1 cellular context compared by ENCODE assay signal in genomic region chr1:150902751-150903150, GRCh38.
TF ChIP-seq lines count a peak whose summit lies in the region.

No MANE protein-coding gene starts in this region.

TF ChIP-seq in H1, 55 proteins besides CTCF, POLR2A, EP300 and RAD21:
- TF ChIP-seq BRCA1 (IDR thresholded peaks at IDR 0.05; ENCODE audit: low read depth, low read length) (no peak), SIX5 (IDR thresholded peaks at IDR 0.05; ENCODE audit: low read depth, low read length) (no peak), YY1 (IDR thresholded peaks at IDR 0.05; ENCODE audit: low read depth, low read length) (no peak), ATF3 (IDR thresholded peaks at IDR 0.05; ENCODE audit: insufficient read depth, low read depth, low read length) (no peak), GABPA (IDR thresholded peaks at IDR 0.05; ENCODE audit: borderline replicate concordance, insufficient read depth, low read length) (no peak), EGR1 (IDR thresholded peaks at IDR 0.05; ENCODE audit: borderline replicate concordance, low read depth, low read length) (no peak), CREB1 (IDR thresholded peaks at IDR 0.05) (no peak), RBBP5 (IDR thresholded peaks at IDR 0.05; ENCODE audit: borderline replicate concordance, low read depth, low read length) (no peak), USF2 (IDR thresholded peaks at IDR 0.05; ENCODE audit: low read length) (no peak), JUND (IDR thresholded peaks at IDR 0.05; ENCODE audit: low read length) (no peak), KDM1A (IDR thresholded peaks at IDR 0.05; ENCODE audit: borderline replicate concordance, low read length) (no peak), CBX8 (IDR thresholded peaks at IDR 0.05; ENCODE audit: borderline replicate concordance, low read depth, low read length) (no peak), NANOG (IDR thresholded peaks at IDR 0.05; ENCODE audit: insufficient read depth, low read depth, low read length, poor library complexity, severe bottlenecking) (no peak)
